ENCODE assay signal across 8 cellular contexts in genomic region chr9:91423785-91424402, GRCh38. TPM values are rescaled to one million over a fixed set of nuclear protein-coding genes. Genes with fewer than 3 reads are reported as not detected.
DNase-seq lines count a peak whose midpoint lies in the region; ATAC-seq and TF ChIP-seq lines count a peak whose summit lies in the region.

NFIL3 (minus strand) TSS chr9:91423832; CDS start chr9:91410734, 13,098 bp downstream.

- H3K36me3 ChIP-seq in liver (ENCODE audit: control insufficient read depth in 4 of 4, insufficient read depth in 3 of 4, low read depth in 1 of 4, low read length in 3 of 4) = no peaks in the 10 kb centered on the region

- peaks cover 0 to 20% (median 8%) of the 10 kb centered on the region in 4 donors for H3K4me1 ChIP-seq in liver (ENCODE audit: control insufficient read depth in 4 of 4, insufficient read depth in 4 of 4, low read length in 3 of 4)

- CTCF ChIA-PET in AG04449 (lab: Yijun Ruan, JAX) = interaction anchor here (1.0 to 11.6 kb wide), 7 partner anchors 9 to 530 kb away, joined by 3 to 200 read pairs (median 4); no protein-coding TSS in a partner anchor

- peak within 1 kb of the TSS; percentile 99 to 100 for H3K27ac ChIP-seq in liver (ENCODE audit: low read depth in 1 of 2, low read length in 2 of 2)

- H3K27me3 ChIP-seq in liver (ENCODE audit: control insufficient read depth in 4 of 4, insufficient read depth in 4 of 4, low read length in 3 of 4) = no peaks in the 10 kb centered on the region

- DNase-seq in AG04449 (ENCODE audit: low read depth, low spot score) (no peak), NCI-H524 treated with DMSO at 0.1 percent for 48 hours (lab: John Stamatoyannopoulos, UW) (peak; percentile 10), dermis microvascular lymphatic vessel endothelial cell (ENCODE audit: low read depth in 2 of 2) (peak; percentile 46 to 87)
- DNase-seq in activated CD4-positive, alpha-beta T cell treated with anti-CD3 and anti-CD28 coated beads, Interleukin-2, amount 50 U/mL, for 4 hours = peak; percentile 49 to 54
- peak; percentile 71 for DNase-seq in stimulated activated CD4-positive, alpha-beta T cell treated with anti-CD3 and anti-CD28 coated beads, Interleukin-4, amount 100 ng/mL, for 1 hour

- TF ChIP-seq CTCF in AG04449 (IDR thresholded peaks at IDR 0.05; ENCODE audit: insufficient read depth, low read length, missing control alignments) = no peak
- TF ChIP-seq CTCF in liver (IDR thresholded peaks at IDR 0.05; ENCODE audit: low read depth, low read length, missing input control) = no peak

- peak within 1 kb of the TSS; percentile 87 for H3K4me3 ChIP-seq in AG04449 (ENCODE audit: low read depth, low read length)
- peak within 1 kb of the TSS; percentile 71 to 94 (median 92) for H3K4me3 ChIP-seq in liver (ENCODE audit: low read depth in 1 of 3, low read length in 3 of 3)

- no peak for TF ChIP-seq RAD21 in liver (IDR thresholded peaks at IDR 0.05)

- H3K9ac ChIP-seq in liver (ENCODE audit: low read depth in 1 of 2, low read length in 2 of 2) = peak within 1 kb of the TSS; percentile 88 to 95

- peak; percentile 78 for ATAC-seq in GM18907 (IDR thresholded peaks at IDR 0.05; ENCODE audit: unreplicated experiment)
- peak; percentile 72 for ATAC-seq in HG03159 (IDR thresholded peaks at IDR 0.05; ENCODE audit: unreplicated experiment)

- WGBS in liver = under 1% methylated on average over 92 of the region's 92 CpGs

- H3K9me3 ChIP-seq in liver (ENCODE audit: control insufficient read depth in 4 of 4, low read length in 3 of 4) = no peaks in the 10 kb centered on the region

- POLR2A ChIA-PET in AG04449 (lab: Yijun Ruan, JAX) = interaction anchor here (0.6 to 1.8 kb wide), 3 partner anchors 9 to 267 kb away, joined by 3 to 10 read pairs (median 3); no protein-coding TSS in a partner anchor

TF ChIP-seq in liver, 16 proteins besides CTCF, POLR2A, EP300 and RAD21:
- no peak for TF ChIP-seq TAF1 (conservative IDR thresholded peaks at IDR 0.05)
- TF ChIP-seq RXRA (IDR thresholded peaks at IDR 0.05) = no peak
- TF ChIP-seq EGR1 (IDR thresholded peaks at IDR 0.05; ENCODE audit: low read depth in 2 of 2) = no peak
- no peak for TF ChIP-seq REST (IDR thresholded peaks at IDR 0.05)
- TF ChIP-seq SP1 (IDR thresholded peaks at IDR 0.05) = no peak
- no peak for TF ChIP-seq HNF4G (IDR thresholded peaks at IDR 0.05)
- no peak for TF ChIP-seq FOXA1 (IDR thresholded peaks at IDR 0.05)
- no peak for TF ChIP-seq ATF3 (IDR thresholded peaks at IDR 0.05)
- TF ChIP-seq HNF4A (conservative IDR thresholded peaks at IDR 0.05) = no peak

RNA-seq across cellular contexts. Expression of gene NFIL3, which starts in this region (rescaled TPM):
- total RNA-seq in dermis microvascular lymphatic vessel endothelial cell (3.0 and 3.9 TPM in 2 replicates), liver (10 to 100 TPM in 1 of 2 donors, 1 to 10 TPM in 1; 6.6 to 20.2 TPM)
- polyA plus RNA-seq in liver = 10 to 100 TPM in 1 of 2 donors, 1 to 10 TPM in 1; 7.0 to 10.1 TPM
